In the genomic region with DNA sequence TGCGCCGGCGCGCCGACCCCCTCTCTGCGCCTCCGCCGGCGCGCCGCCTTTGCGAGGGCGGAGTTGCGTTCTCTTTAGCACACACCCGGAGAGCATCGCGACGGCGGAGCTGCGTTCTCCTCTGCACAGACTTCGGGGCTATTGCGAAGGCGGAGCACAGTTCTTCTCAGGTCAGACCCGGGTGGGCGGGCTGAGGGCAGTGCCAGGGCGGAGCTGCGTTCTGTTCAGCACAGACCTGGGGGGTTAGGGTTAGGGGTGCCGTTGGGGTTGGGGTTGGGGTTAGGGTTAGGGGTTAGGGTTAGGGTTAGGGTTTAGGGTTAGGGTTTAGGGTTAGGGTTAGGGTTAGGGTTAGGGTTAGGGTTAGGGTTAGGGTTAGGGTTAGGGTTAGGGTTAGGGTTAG, we compare ENCODE assay signal across 7 cellular contexts. TPM values are rescaled to one million over a fixed set of nuclear protein-coding genes. Genes with fewer than 3 reads are reported as not detected.
A peak's percentile ranks its signal among the peaks of the same experiment; 100 is the strongest.
DNase-seq lines count a peak whose midpoint lies in the region; ATAC-seq and TF ChIP-seq lines count a peak whose summit lies in the region.
"Not testable (repeated sequence)": the region's sequence is repeated elsewhere in the genome, so short reads cannot be mapped to it uniquely, and the experiment has no call there.

No MANE protein-coding gene starts in this region.

- DNase-seq in DND-41, result peak; percentile 4
- not testable (repeated sequence) for DNase-seq in SK-N-SH
- peak; percentile 16 for DNase-seq in colonic mucosa
- DNase-seq in left cardiac atrium, result peak; percentile 27
- peak in 1 of 2 donors; percentile 74 for DNase-seq in left lung
- DNase-seq in mucosa of gallbladder (ENCODE audit: low spot score), result peak; percentile 7
- peak; percentile 20 for DNase-seq in stimulated activated CD8-positive, alpha-beta memory T cell treated with anti-CD3 and anti-CD28 coated beads, Interleukin-4, amount 100 ng/mL, for 48 hours

- not testable (repeated sequence) for H3F3A ChIP-seq in SK-N-SH (replicated peaks; ENCODE audit: insufficient read depth)

- not testable (repeated sequence) for TF ChIP-seq RAD21 in SK-N-SH (IDR thresholded peaks at IDR 0.05; ENCODE audit: low read length)

- H3K27me3 ChIP-seq in DND-41 (ENCODE audit: insufficient read depth, low read length, poor library complexity); SK-N-SH (ENCODE audit: insufficient read depth); colonic mucosa; left lung: not testable (repeated sequence)

- not testable (repeated sequence) for H3K36me3 ChIP-seq in DND-41 (ENCODE audit: insufficient read depth, low read length); SK-N-SH (replicated peaks in 1 of 2; ENCODE audit: control insufficient read depth in 1 of 2, insufficient read depth in 2 of 2, low read length in 1 of 2); colonic mucosa; left lung

- not testable (repeated sequence) for TF ChIP-seq EP300 in SK-N-SH (IDR thresholded peaks at IDR 0.05; ENCODE audit: borderline replicate concordance in 1 of 2, low read depth in 1 of 2, low read length in 1 of 2)

- CTCF ChIA-PET in SK-N-SH (lab: Yijun Ruan, JAX), result not testable (repeated sequence)

- WGBS in SK-N-SH (ENCODE audit: low lambda C conversion rate), result 33% methylated on average over 1 of the region's 28 CpGs

- not testable (repeated sequence) for ATAC-seq in DND-41 (ENCODE audit: insufficient read depth, low read depth)
- ATAC-seq in left cardiac atrium, result peak in 1 of 2 donors; percentile 30
- ATAC-seq in left lung, result peak; percentile 12

- H3K9me2 ChIP-seq in SK-N-SH, result not testable (repeated sequence)

- not testable (repeated sequence) for H2AFZ ChIP-seq in DND-41 (ENCODE audit: low read depth, low read length); SK-N-SH (ENCODE audit: low read depth)

- not testable (repeated sequence) for H3K9ac ChIP-seq in DND-41 (ENCODE audit: low read depth, low read length); SK-N-SH; colonic mucosa (ENCODE audit: low read depth in 2 of 2, low read length in 2 of 2)

- H3K4me1 ChIP-seq in DND-41 (ENCODE audit: insufficient read depth, low read length); SK-N-SH (ENCODE audit: control insufficient read depth in 1 of 2, insufficient read depth in 2 of 2, low read depth in 1 of 2, low read length in 1 of 2); colonic mucosa; left lung: not testable (repeated sequence)

- H3K79me2 ChIP-seq in DND-41 (ENCODE audit: insufficient read depth, low read length); SK-N-SH (ENCODE audit: insufficient read depth): not testable (repeated sequence)

- not testable (repeated sequence) for TF ChIP-seq CTCF in DND-41 (IDR thresholded peaks at IDR 0.05; ENCODE audit: borderline replicate concordance, extremely low read depth, low read length, poor library complexity, severe bottlenecking); SK-N-SH (IDR thresholded peaks at IDR 0.05); colonic mucosa (IDR thresholded peaks at IDR 0.05); left lung (IDR thresholded peaks at IDR 0.05)

- not testable (repeated sequence) for H3K4me3 ChIP-seq in DND-41 (ENCODE audit: low read depth in 1 of 2, low read length in 2 of 2); SK-N-SH (ENCODE audit: low read depth in 2 of 2, low read length in 1 of 2); colonic mucosa; left lung

- not testable (repeated sequence) for H3K9me3 ChIP-seq in DND-41 (ENCODE audit: insufficient read depth, low read length, severe bottlenecking); SK-N-SH; colonic mucosa; left lung

- POLR2A ChIA-PET in SK-N-SH (lab: Yijun Ruan, JAX), result not testable (repeated sequence)

- not testable (repeated sequence) for H3K4me2 ChIP-seq in DND-41 (ENCODE audit: insufficient read depth, low read length); SK-N-SH

- H4K20me1 ChIP-seq in DND-41 (ENCODE audit: insufficient read depth, low read length); SK-N-SH (ENCODE audit: insufficient read depth): not testable (repeated sequence)

- H3K27ac ChIP-seq in DND-41 (ENCODE audit: low read length); SK-N-SH (ENCODE audit: low read depth in 2 of 2, low read length in 1 of 2); colonic mucosa; left lung: not testable (repeated sequence)

- intact Hi-C loops in colonic mucosa (cut with DNase I); left cardiac atrium (cut with DNase I); left lung (cut with DNase I): not testable (repeated sequence)

TF ChIP-seq in SK-N-SH, 30 proteins besides CTCF, POLR2A, EP300 and RAD21:
- TF ChIP-seq, protein P1, sequence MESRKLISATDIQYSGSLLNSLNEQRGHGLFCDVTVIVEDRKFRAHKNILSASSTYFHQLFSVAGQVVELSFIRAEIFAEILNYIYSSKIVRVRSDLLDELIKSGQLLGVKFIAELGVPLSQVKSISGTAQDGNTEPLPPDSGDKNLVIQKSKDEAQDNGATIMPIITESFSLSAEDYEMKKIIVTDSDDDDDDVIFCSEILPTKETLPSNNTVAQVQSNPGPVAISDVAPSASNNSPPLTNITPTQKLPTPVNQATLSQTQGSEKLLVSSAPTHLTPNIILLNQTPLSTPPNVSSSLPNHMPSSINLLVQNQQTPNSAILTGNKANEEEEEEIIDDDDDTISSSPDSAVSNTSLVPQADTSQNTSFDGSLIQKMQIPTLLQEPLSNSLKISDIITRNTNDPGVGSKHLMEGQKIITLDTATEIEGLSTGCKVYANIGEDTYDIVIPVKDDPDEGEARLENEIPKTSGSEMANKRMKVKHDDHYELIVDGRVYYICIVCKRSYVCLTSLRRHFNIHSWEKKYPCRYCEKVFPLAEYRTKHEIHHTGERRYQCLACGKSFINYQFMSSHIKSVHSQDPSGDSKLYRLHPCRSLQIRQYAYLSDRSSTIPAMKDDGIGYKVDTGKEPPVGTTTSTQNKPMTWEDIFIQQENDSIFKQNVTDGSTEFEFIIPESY (IDR thresholded peaks at IDR 0.05; ENCODE audit: borderline replicate concordance, low read depth), result 0 out of 2 replicates have a peak, but pooled peaks have one; percentile 57

RNA-seq across cellular contexts. Expression of a gene that starts 34.1 kb away (rescaled TPM):
- 31.8 and 38.4 TPM in 2 replicates for polyA plus RNA-seq in SK-N-SH (2012; rRNA removed)
- 7.0 and 10.2 TPM in 2 replicates for polyA plus RNA-seq in SK-N-SH (2012; cell fraction: cytosol; rRNA removed)
- 308 and 351 TPM in 2 replicates for polyA plus RNA-seq in SK-N-SH (2012; cell fraction: nucleus; rRNA removed)
- 10 to 100 TPM; 19.3 to 39.2 TPM for total RNA-seq in colonic mucosa
- 10 to 100 TPM in 1 of 2 donors, 1 to 10 TPM in 1; 9.2 to 11.0 TPM for total RNA-seq in left cardiac atrium
- total RNA-seq in left lung, result 10 to 100 TPM; 29.6 to 33.7 TPM
- 67.6 TPM for total RNA-seq in mucosa of gallbladder

RNA-seq across cellular contexts. Expression of a gene that starts 48.8 kb away (rescaled TPM):
- polyA plus RNA-seq in SK-N-SH (2012; rRNA removed), result 109 and 135 TPM in 2 replicates
- polyA plus RNA-seq in SK-N-SH (2012; cell fraction: cytosol; rRNA removed), result 102 and 103 TPM in 2 replicates
- 128 and 133 TPM in 2 replicates for polyA plus RNA-seq in SK-N-SH (2012; cell fraction: nucleus; rRNA removed)
- 10 to 100 TPM; 63.0 to 79.4 TPM for total RNA-seq in colonic mucosa
- total RNA-seq in left cardiac atrium, result 100 to 1,000 TPM in 1 of 2 donors, 10 to 100 TPM in 1; 91.4 to 113 TPM
- total RNA-seq in left lung, result 10 to 100 TPM; 54.9 to 83.4 TPM
- 64.0 TPM for total RNA-seq in mucosa of gallbladder

RNA-seq across cellular contexts. Expression of a gene that starts 52.3 kb away (rescaled TPM):
- 308 and 381 TPM in 2 replicates for polyA plus RNA-seq in SK-N-SH (2012; rRNA removed)
- polyA plus RNA-seq in SK-N-SH (2012; cell fraction: cytosol; rRNA removed), result 350 and 388 TPM in 2 replicates
- 218 and 251 TPM in 2 replicates for polyA plus RNA-seq in SK-N-SH (2012; cell fraction: nucleus; rRNA removed)
- total RNA-seq in colonic mucosa (100 to 1,000 TPM; 176 to 183 TPM), left cardiac atrium (100 to 1,000 TPM; 109 to 113 TPM), left lung (100 to 1,000 TPM; 107 to 120 TPM), mucosa of gallbladder (154 TPM)
